Comparison of ENCODE assay signal across 19 cellular contexts in genomic region chr1:94653454-94653853, GRCh38.
DNase-seq lines count a peak whose midpoint lies in the region; TF ChIP-seq lines count a peak whose summit lies in the region.
"Had no signal": no experiment of that assay in that cellular context is flagged by ENCODE, and none has a peak within 500 bp of the region (broad histone marks: within the 10 kb centered on the region; RNA-seq: fewer than 3 reads in every experiment).

No MANE protein-coding gene starts in this region.

- H3K4me3 ChIP-seq in HUES48 (ENCODE audit: low read depth, low read length) (no peak overlapping the region), brain microvascular endothelial cell (ENCODE audit: low read depth, low read length) (no peak overlapping the region)
- H3K4me3 ChIP-seq: stomach, upper lobe of left lung had no signal

- no peak for TF ChIP-seq CTCF in brain microvascular endothelial cell (IDR thresholded peaks at IDR 0.05; ENCODE audit: low read depth, low read length, missing control alignments)

- no peak overlapping the region for H3K9ac ChIP-seq in HUES48 (ENCODE audit: low read depth, low read length)

- H3K36me3 ChIP-seq in HUES48 (ENCODE audit: control insufficient read depth, insufficient read depth, low read length) (no peaks in the 10 kb centered on the region), brain microvascular endothelial cell (replicated peaks) (no peaks in the 10 kb centered on the region)
- H3K36me3 ChIP-seq: stomach, upper lobe of left lung had no signal

- no peaks in the 10 kb centered on the region for H3K9me3 ChIP-seq in HUES48 (ENCODE audit: control insufficient read depth, insufficient read depth, low read length)
- H3K9me3 ChIP-seq: stomach, upper lobe of left lung had no signal

- H3K4me1 ChIP-seq in HUES48 (ENCODE audit: control insufficient read depth, insufficient read depth, low read length) = peaks cover 19% of the 10 kb centered on the region

- H3K27ac ChIP-seq in HUES48 (ENCODE audit: low read depth, low read length) = peak overlapping the region; percentile 71
- H3K27ac ChIP-seq in brain microvascular endothelial cell = peak overlapping the region; percentile 3
- H3K27ac ChIP-seq: upper lobe of left lung had no signal

- H3K27me3 ChIP-seq in HUES48 (ENCODE audit: control insufficient read depth, insufficient read depth, low read length) (no peaks in the 10 kb centered on the region), brain microvascular endothelial cell (replicated peaks) (no peaks in the 10 kb centered on the region)
- H3K27me3 ChIP-seq: stomach, upper lobe of left lung had no signal

- in situ Hi-C loops in brain microvascular endothelial cell (cut with HindIII; ENCODE audit: low pct_ligation_motif_present, low sequenced_read_pairs) = no loop called here

- peak; percentile 26 for DNase-seq in A172 (ENCODE audit: low spot score)
- DNase-seq in brain microvascular endothelial cell = no peak
- DNase-seq in kidney tubule cell (ENCODE audit: low spot score) = peak; percentile 17
- no peak for DNase-seq in NCI-H82 treated with DMSO at 0.1 percent for 48 hours (lab: John Stamatoyannopoulos, UW; ENCODE audit: unreplicated experiment)
- no peak for DNase-seq in NCI-H524 treated with DMSO at 0.1 percent for 48 hours (lab: John Stamatoyannopoulos, UW)
- DNase-seq in UCSD-AML1 (lab: John Stamatoyannopoulos, UW; ENCODE audit: unreplicated experiment) = no peak
- no peak for DNase-seq in NCI-H526 (lab: John Stamatoyannopoulos, UW)
- DNase-seq: activated CD8-positive, alpha-beta memory T cell treated with anti-CD3 and anti-CD28 coated beads for 24 hours; activated naive CD4-positive, alpha-beta T cell treated with anti-CD3 and anti-CD28 coated beads for 36 hours; activated T-cell treated with anti-CD3 and anti-CD28 coated beads, Interleukin-2, amount 50 U/mL, for 4 hours; amniotic stem cell; C1 segment of cervical spinal cord; NCI-H1105; NCI-H2081 treated with DMSO at 0.1 percent for 48 hours; occipital lobe; retina; stomach; upper lobe of left lung had no signal

Comparison
In these comparisons a context has a peak if more than half of its experiments do, and no peak if none do; other contexts are left out.
1. DNase-seq: peak in A172 (single experiment) and kidney tubule cell (single experiment); none in brain microvascular endothelial cell (single experiment), NCI-H82 treated with DMSO at 0.1 percent for 48 hours (single experiment), NCI-H524 treated with DMSO at 0.1 percent for 48 hours (single experiment), UCSD-AML1 (single experiment) and NCI-H526 (0 of 2).